Comparison of ENCODE assay signal across 8 cellular contexts in genomic region chr2:234951386-234952269, GRCh38. TPM values are rescaled to one million over a fixed set of nuclear protein-coding genes. Genes with fewer than 3 reads are reported as not detected.
DNase-seq lines count a peak whose midpoint lies in the region; ATAC-seq lines count a peak whose summit lies in the region.

Gene SH3BP4 (plus strand): TSS chr2:234952017. CDS start chr2:235035003, 82,986 bp downstream.

- peak; percentile 46 for DNase-seq in DMS153 (lab: John Stamatoyannopoulos, UW)
- DNase-seq in NCI-H2029 (lab: John Stamatoyannopoulos, UW) = peak; percentile 46
- peak; percentile 71 for DNase-seq in activated CD8-positive, alpha-beta memory T cell treated with anti-CD3 and anti-CD28 coated beads, Interleukin-2, amount 50 U/mL, for 48 hours
- peak; percentile 87 for DNase-seq in midbrain (lab: John Stamatoyannopoulos, UW)
- DNase-seq in stimulated activated naive B cell treated with anti-CD40 and anti-IgM and Interleukin-4, amounts not matched to agents 10 μg/mL and 1 μg/mL and 100 μg/mL, for 72 hours = peak; percentile 44

- peaks cover 14 to 35% of the 10 kb centered on the region in 2 donors for H3K4me1 Mint-ChIP-seq in stimulated activated naive B cell treated with anti-CD40 and anti-IgM and Interleukin-4, amounts not matched to agents 10 μg/mL and 1 μg/mL and 100 μg/mL, for 72 hours

- no peaks in the 10 kb centered on the region for H3K9me3 Mint-ChIP-seq in stimulated activated naive B cell treated with anti-CD40 and anti-IgM and Interleukin-4, amounts not matched to agents 10 μg/mL and 1 μg/mL and 100 μg/mL, for 72 hours

- no peaks in the 10 kb centered on the region for H3K36me3 Mint-ChIP-seq in stimulated activated naive B cell treated with anti-CD40 and anti-IgM and Interleukin-4, amounts not matched to agents 10 μg/mL and 1 μg/mL and 100 μg/mL, for 72 hours

- peak within 1 kb of the TSS; percentile 75 for H3K27ac Mint-ChIP-seq in stimulated activated naive B cell treated with anti-CD40 and anti-IgM and Interleukin-4, amounts not matched to agents 10 μg/mL and 1 μg/mL and 100 μg/mL, for 72 hours

- H3K4me3 Mint-ChIP-seq in stimulated activated naive B cell treated with anti-CD40 and anti-IgM and Interleukin-4, amounts not matched to agents 10 μg/mL and 1 μg/mL and 100 μg/mL, for 72 hours = peak within 1 kb of the TSS; percentile 86 to 93

- ATAC-seq in esophagus mucosa = peak; percentile 85
- ATAC-seq in stimulated activated naive B cell treated with anti-CD40 and anti-IgM and Interleukin-4, amounts not matched to agents 10 μg/mL and 1 μg/mL and 100 μg/mL, for 72 hours (replicated peaks) = peak; percentile 78 to 86
- no peak for ATAC-seq in GM18907 (IDR thresholded peaks at IDR 0.05; ENCODE audit: unreplicated experiment)
- ATAC-seq in GM21360 (IDR thresholded peaks at IDR 0.05; ENCODE audit: unreplicated experiment) = no peak

- H3K27me3 Mint-ChIP-seq in stimulated activated naive B cell treated with anti-CD40 and anti-IgM and Interleukin-4, amounts not matched to agents 10 μg/mL and 1 μg/mL and 100 μg/mL, for 72 hours = peaks cover 43 to 62% of the 10 kb centered on the region in 2 donors

RNA-seq across cellular contexts. Expression of gene SH3BP4, which starts in this region (rescaled TPM):
- 10.7 TPM for total RNA-seq in esophagus mucosa

Comparison
In these comparisons a context has a peak if more than half of its experiments do, and no peak if none do; other contexts are left out.
1. ATAC-seq: peak in esophagus mucosa (single experiment) and stimulated activated naive B cell treated with anti-CD40 and anti-IgM and Interleukin-4, amounts not matched to agents 10 μg/mL and 1 μg/mL and 100 μg/mL, for 72 hours (2 of 2); none in GM18907 (single experiment) and GM21360 (single experiment).
2. Peak in every context shown above with its lines, with median percentiles within 50 percentile points of each other: DNase-seq.